ENCODE assay signal across 29 cellular contexts in the genomic region with DNA sequence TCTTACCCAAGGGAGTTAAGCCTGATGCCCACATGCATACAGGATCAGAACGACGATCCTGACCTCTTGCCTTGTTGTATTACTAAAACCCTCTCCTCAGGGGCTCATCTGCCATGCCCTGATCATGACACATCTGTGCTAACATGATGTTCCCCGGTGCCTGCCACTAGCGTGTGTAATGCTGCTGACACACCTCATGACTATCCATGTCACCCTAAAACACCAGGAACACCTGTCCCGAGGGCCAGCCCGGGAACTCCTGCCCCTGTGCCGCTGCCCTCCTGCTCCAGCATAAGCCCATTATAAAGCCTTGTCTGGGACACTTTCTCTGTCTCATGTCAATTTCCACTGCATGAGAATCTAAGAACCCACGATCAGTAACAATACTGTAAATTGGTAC.
"Had no signal": no experiment of that assay in that cellular context is flagged by ENCODE, and none has a peak within 500 bp of the region (broad histone marks: within the 10 kb centered on the region; RNA-seq: fewer than 3 reads in every experiment).

No MANE protein-coding gene starts in this region.

- H3K4me3 Mint-ChIP-seq: activated CD4-positive, alpha-beta memory T cell treated with anti-CD3 and anti-CD28 coated beads for 36 hours; activated CD4-positive, alpha-beta T cell treated with anti-CD3 and anti-CD28 coated beads, Interleukin-2, amount 10 ng/mL, durations not matched to agents 24 days and 14 days; activated T-cell treated with anti-CD3 and anti-CD28 coated beads, Interleukin-2, amount 50 U/mL, for 4 hours; brain; natural killer cell treated with Interleukin-12 subunit alpha and Interleukin-12 subunit beta and Interleukin-15 and Interleukin-18, amount 100 ng/mL, for 72 hours; stimulated activated memory B cell treated with anti-CD40 and anti-IgM and Interleukin-4, amounts not matched to agents 10 μg/mL and 1 μg/mL and 100 μg/mL, for 72 hours had no signal

- H3K27ac ChIP-seq: ascending aorta, cardiac muscle cell, suprapubic skin, tibial artery had no signal

- H3K36me3 ChIP-seq: adrenal gland, ascending aorta, cardiac muscle cell, suprapubic skin had no signal

- FAIRE-seq: islet of Langerhans, small intestine had no signal

- H3K9me3 ChIP-seq: adrenal gland, ascending aorta, esophagus squamous epithelium, left lung, mucosa of descending colon, sigmoid colon, stomach, suprapubic skin, tibial artery had no signal

- ATAC-seq: activated naive CD4-positive, alpha-beta T cell treated with anti-CD3 and anti-CD28 coated beads, Interleukin-2, amount 50 U/mL, for 72 hours; activated T-cell treated with anti-CD3 and anti-CD28 coated beads, Interleukin-2, amount 50 U/mL, for 4 hours; left lung; mucosa of descending colon; natural killer cell treated with Interleukin-12 subunit alpha and Interleukin-12 subunit beta and Interleukin-15 and Interleukin-18, amount 100 ng/mL, for 72 hours; stimulated activated memory B cell treated with anti-CD40 and anti-IgM and Interleukin-4, amounts not matched to agents 10 μg/mL and 1 μg/mL and 100 μg/mL, for 72 hours had no signal

- H3K9me3 Mint-ChIP-seq: activated CD4-positive, alpha-beta memory T cell treated with anti-CD3 and anti-CD28 coated beads for 36 hours; activated CD4-positive, alpha-beta T cell treated with anti-CD3 and anti-CD28 coated beads, Interleukin-2, amount 10 ng/mL, durations not matched to agents 24 days and 14 days; activated naive CD4-positive, alpha-beta T cell treated with anti-CD3 and anti-CD28 coated beads, Interleukin-2, amount 50 U/mL, for 72 hours; activated T-cell treated with anti-CD3 and anti-CD28 coated beads, Interleukin-2, amount 50 U/mL, for 4 hours; activated T-helper 2 cell treated with anti-CD3 and anti-CD28 coated beads, Interferon-gamma antibody, Interleukin-2, Interleukin-4, amounts not matched to agents 10 μg/mL and 5 μg/mL and 100 μg/mL, durations not matched to agents 14 hours and 24 hours and 36 hours; brain; natural killer cell treated with Interleukin-12 subunit alpha and Interleukin-12 subunit beta and Interleukin-15 and Interleukin-18, amount 100 ng/mL, for 72 hours; stimulated activated memory B cell treated with anti-CD40 and anti-IgM and Interleukin-4, amounts not matched to agents 10 μg/mL and 1 μg/mL and 100 μg/mL, for 72 hours had no signal

- H3K27me3 ChIP-seq: adrenal gland, ascending aorta, cardiac muscle cell, esophagus squamous epithelium, left lung, sigmoid colon, stomach, suprapubic skin, tibial artery had no signal

- H3K36me3 Mint-ChIP-seq: activated CD4-positive, alpha-beta memory T cell treated with anti-CD3 and anti-CD28 coated beads for 36 hours; activated naive CD4-positive, alpha-beta T cell treated with anti-CD3 and anti-CD28 coated beads, Interleukin-2, amount 50 U/mL, for 72 hours; stimulated activated memory B cell treated with anti-CD40 and anti-IgM and Interleukin-4, amounts not matched to agents 10 μg/mL and 1 μg/mL and 100 μg/mL, for 72 hours had no signal

- H3K4me1 Mint-ChIP-seq: activated CD4-positive, alpha-beta T cell treated with anti-CD3 and anti-CD28 coated beads, Interleukin-2, amount 10 ng/mL, durations not matched to agents 24 days and 14 days had no signal

- H3K4me3 ChIP-seq: adrenal gland, ascending aorta, cardiac muscle cell, esophagus squamous epithelium, left lung, mucosa of descending colon, sigmoid colon, stomach, suprapubic skin, tibial artery had no signal

- H3K27me3 Mint-ChIP-seq: activated CD4-positive, alpha-beta memory T cell treated with anti-CD3 and anti-CD28 coated beads for 36 hours; natural killer cell treated with Interleukin-12 subunit alpha and Interleukin-12 subunit beta and Interleukin-15 and Interleukin-18, amount 100 ng/mL, for 72 hours; stimulated activated memory B cell treated with anti-CD40 and anti-IgM and Interleukin-4, amounts not matched to agents 10 μg/mL and 1 μg/mL and 100 μg/mL, for 72 hours had no signal

- DNase-seq: activated CD4-positive, alpha-beta memory T cell treated with anti-CD3 and anti-CD28 coated beads for 36 hours; activated CD4-positive, alpha-beta T cell treated with anti-CD3 and anti-CD28 coated beads, Interleukin-2, amount 10 ng/mL, durations not matched to agents 24 days and 14 days; activated CD4-positive, CD25-positive, alpha-beta regulatory T cell treated with anti-CD3 and anti-CD28 coated beads, Interleukin-2, amount 50 U/mL, for 72 hours; activated naive CD4-positive, alpha-beta T cell; activated T-cell treated with anti-CD3 and anti-CD28 coated beads, Interleukin-2, amount 50 U/mL, for 4 hours; dermis blood vessel endothelial cell; effector CD4-positive, alpha-beta T cell; esophagus squamous epithelium; foreskin melanocyte; left lung; retina; sigmoid colon; small intestine; stimulated activated CD4-positive, alpha-beta T cell treated with anti-CD3 and anti-CD28 coated beads, Interleukin-4, amount 100 ng/mL, for 4 hours; stimulated activated CD8-positive, alpha-beta memory T cell treated with anti-CD3 and anti-CD28 coated beads, Interleukin-4, amount 100 ng/mL, for 48 hours; stomach; T-helper 2 cell; tibial artery had no signal

- H3K27ac Mint-ChIP-seq: activated CD4-positive, alpha-beta memory T cell treated with anti-CD3 and anti-CD28 coated beads for 36 hours; activated CD4-positive, alpha-beta T cell treated with anti-CD3 and anti-CD28 coated beads, Interleukin-2, amount 10 ng/mL, durations not matched to agents 24 days and 14 days; activated naive CD4-positive, alpha-beta T cell treated with anti-CD3 and anti-CD28 coated beads, Interleukin-2, amount 50 U/mL, for 72 hours; activated T-helper 2 cell treated with anti-CD3 and anti-CD28 coated beads, Interferon-gamma antibody, Interleukin-2, Interleukin-4, amounts not matched to agents 10 μg/mL and 5 μg/mL and 100 μg/mL, durations not matched to agents 14 hours and 24 hours and 36 hours; brain; natural killer cell treated with Interleukin-12 subunit alpha and Interleukin-12 subunit beta and Interleukin-15 and Interleukin-18, amount 100 ng/mL, for 72 hours; stimulated activated memory B cell treated with anti-CD40 and anti-IgM and Interleukin-4, amounts not matched to agents 10 μg/mL and 1 μg/mL and 100 μg/mL, for 72 hours had no signal
